22 cellular contexts compared by ENCODE assay signal in the genomic region with DNA sequence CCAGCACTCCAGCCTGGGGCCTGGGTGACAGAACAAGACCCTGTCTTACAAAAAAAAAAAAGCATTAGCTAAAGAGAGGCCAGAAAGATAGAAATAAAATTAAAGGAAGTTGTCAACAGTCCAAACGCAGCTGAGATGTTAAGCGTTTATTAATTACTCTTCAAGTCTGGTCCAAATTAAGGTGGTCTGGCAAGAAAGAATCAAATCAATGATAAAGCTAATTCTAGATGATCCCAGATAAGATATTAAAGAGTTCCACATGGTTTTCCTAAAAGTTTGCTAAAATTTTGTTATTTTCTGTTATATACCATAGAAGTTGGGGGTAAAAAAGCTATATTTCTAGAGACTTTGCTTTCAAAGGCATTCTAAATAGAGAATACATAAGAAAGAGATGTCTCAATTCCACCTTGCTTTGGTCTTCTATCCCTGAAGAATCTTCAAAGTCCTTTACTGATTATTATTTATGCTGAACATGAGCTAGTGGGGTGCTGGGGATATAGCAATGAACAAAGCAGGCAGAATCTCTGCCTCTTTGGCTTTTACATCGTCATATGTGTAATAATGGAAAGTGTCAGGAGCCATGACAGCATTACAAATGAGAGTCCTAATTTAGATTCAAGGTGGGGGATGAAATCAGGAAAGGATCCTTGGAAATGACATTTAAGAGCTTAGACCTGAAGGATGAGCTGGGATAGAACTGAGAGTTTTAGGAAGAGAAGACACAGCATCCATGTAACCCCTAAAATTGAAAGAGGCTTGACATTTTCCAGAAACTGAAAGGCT.
"Had no signal": no experiment of that assay in that cellular context is flagged by ENCODE, and none has a peak within 500 bp of the region (broad histone marks: within the 10 kb centered on the region; RNA-seq: fewer than 3 reads in every experiment).

No MANE protein-coding gene starts in this region.

- H2AFZ ChIP-seq: hepatocyte had no signal

- FAIRE-seq: pancreas had no signal

- H3K27ac ChIP-seq: hepatocyte, lower lobe of right lung, pancreas, prostate gland, right lobe of liver, testis, thyroid gland, transverse colon, upper lobe of left lung, vagina had no signal

- H3K9me3 ChIP-seq: lower lobe of right lung, pancreas, prostate gland, right lobe of liver, testis, thyroid gland, transverse colon, upper lobe of left lung, vagina had no signal

- DNase-seq: lower lobe of right lung; mammary epithelial cell; naive B cell; natural killer cell; pancreas; right lobe of liver; stimulated activated CD4-positive, alpha-beta T cell treated with anti-CD3 and anti-CD28 coated beads, Interleukin-1b, Interleukin-23, amount 100 ng/mL, for 48 hours; stimulated activated CD4-positive, alpha-beta T cell treated with anti-CD3 and anti-CD28 coated beads, Interleukin-2, amount 100 ng/mL, for 48 hours; stimulated activated CD4-positive, alpha-beta T cell treated with anti-CD3 and anti-CD28 coated beads, Interleukin-4, amount 100 ng/mL, for 4 hours; stimulated activated CD8-positive, alpha-beta memory T cell treated with anti-CD3 and anti-CD28 coated beads, Interleukin-4, amount 100 ng/mL, for 48 hours; stimulated activated naive CD4-positive, alpha-beta T cell treated with Interleukin-2 at 50 U/mL for 16 hours; stimulated activated naive CD8-positive, alpha-beta T cell treated with anti-CD3 and anti-CD28 coated beads, Interleukin-15, amount 100 ng/mL, for 72 hours; testis; thyroid gland; transverse colon; upper lobe of left lung had no signal

- H3K4me2 ChIP-seq: hepatocyte, smooth muscle cell had no signal

- H3K36me3 ChIP-seq: prostate gland had no signal

- H3K27me3 ChIP-seq: hepatocyte, pancreas, right lobe of liver, testis, thyroid gland, transverse colon, upper lobe of left lung, vagina had no signal

- H3K79me2 ChIP-seq: hepatocyte had no signal

- H3K4me3 ChIP-seq: hepatocyte, lower lobe of right lung, pancreas, prostate gland, right lobe of liver, smooth muscle cell, testis, thyroid gland, transverse colon, upper lobe of left lung, vagina had no signal

- H3K4me1 ChIP-seq: lower lobe of right lung, pancreas, prostate gland, testis, thyroid gland, transverse colon, upper lobe of left lung, vagina had no signal

- ATAC-seq: left lobe of liver; lower lobe of right lung; natural killer cell; pancreas; right lobe of liver; stimulated activated memory B cell treated with anti-CD40 and anti-IgM and Interleukin-4, amounts not matched to agents 10 μg/mL and 1 μg/mL and 100 μg/mL, for 72 hours; stimulated activated naive CD8-positive, alpha-beta T cell treated with anti-CD3 and anti-CD28 coated beads, Interleukin-15, amount 100 ng/mL, for 72 hours had no signal
